In genomic region chr11:108223449-108224149, GRCh38 we compare ENCODE assay signal across 8 cellular contexts. TPM values are rescaled to one million over a fixed set of nuclear protein-coding genes. Genes with fewer than 3 reads are reported as not detected.
A peak's percentile ranks its signal among the peaks of the same experiment; 100 is the strongest.
DNase-seq lines count a peak whose midpoint lies in the region; ATAC-seq and TF ChIP-seq lines count a peak whose summit lies in the region.

No MANE protein-coding gene starts in this region.

- H3K27me3 ChIP-seq in adipocyte (replicated peaks; ENCODE audit: control insufficient read depth, insufficient read depth, low read length): no peaks in the 10 kb centered on the region
- no peaks in the 10 kb centered on the region for H3K27me3 ChIP-seq in liver (ENCODE audit: control insufficient read depth in 4 of 4, insufficient read depth in 4 of 4, low read length in 3 of 4)

- peak; percentile 19 for DNase-seq in SHP77 treated with DMSO at 0.1 percent for 48 hours (lab: John Stamatoyannopoulos, UW)
- no peak for DNase-seq in SHP77 (lab: John Stamatoyannopoulos, UW)
- peak; percentile 80 for DNase-seq in NCI-H526 treated with DMSO at 0.1 percent for 48 hours (lab: John Stamatoyannopoulos, UW)
- DNase-seq in adipocyte (ENCODE audit: low read depth): peak; percentile 43
- DNase-seq in OCI-M2 (lab: John Stamatoyannopoulos, UW; ENCODE audit: unreplicated experiment): no peak
- no peak for DNase-seq in COLO829 (ENCODE audit: low spot score)

- H3K4me1 ChIP-seq in adipocyte (ENCODE audit: control insufficient read depth, insufficient read depth, low read length) (peaks cover 35% of the 10 kb centered on the region), liver (ENCODE audit: control insufficient read depth in 4 of 4, insufficient read depth in 4 of 4, low read length in 3 of 4) (peaks cover 3 to 28% (median 14%) of the 10 kb centered on the region in 4 donors)

- H3K4me3 ChIP-seq in adipocyte (ENCODE audit: low read length) (peak overlapping the region; percentile 99), liver (ENCODE audit: low read depth in 1 of 3, low read length in 3 of 3) (peak overlapping the region; percentile 49 to 98 (median 90))

- H3K27ac ChIP-seq in liver (ENCODE audit: low read depth in 1 of 2, low read length in 2 of 2): peak overlapping the region; percentile 90 to 95

- TF ChIP-seq RAD21 in liver (IDR thresholded peaks at IDR 0.05): no peak

- ATAC-seq in HG02571 (IDR thresholded peaks at IDR 0.05; ENCODE audit: unreplicated experiment): peak; percentile 17

- no peaks in the 10 kb centered on the region for H3K9me3 ChIP-seq in adipocyte (ENCODE audit: control insufficient read depth, low read length)
- no peaks in the 10 kb centered on the region for H3K9me3 ChIP-seq in liver (ENCODE audit: control insufficient read depth in 4 of 4, low read length in 3 of 4)

- no peak for TF ChIP-seq CTCF in liver (IDR thresholded peaks at IDR 0.05; ENCODE audit: low read depth, low read length, missing input control)

- 11% methylated on average over 17 of the region's 17 CpGs for WGBS in liver

- H3K36me3 ChIP-seq in adipocyte (ENCODE audit: control insufficient read depth, insufficient read depth, low read length, severe bottlenecking): peaks cover 12% of the 10 kb centered on the region
- H3K36me3 ChIP-seq in liver (ENCODE audit: control insufficient read depth in 4 of 4, insufficient read depth in 3 of 4, low read depth in 1 of 4, low read length in 3 of 4): peaks cover 0 to 5% (median 3%) of the 10 kb centered on the region in 4 donors

- H3K9ac ChIP-seq in adipocyte (ENCODE audit: low read length) (peak overlapping the region; percentile 92), liver (ENCODE audit: low read depth in 1 of 2, low read length in 2 of 2) (peak overlapping the region; percentile 72 to 97)

TF ChIP-seq in liver, 16 proteins besides CTCF, POLR2A, EP300 and RAD21:
- TF ChIP-seq TAF1 (conservative IDR thresholded peaks at IDR 0.05) (no peak), SP1 (IDR thresholded peaks at IDR 0.05) (no peak), REST (IDR thresholded peaks at IDR 0.05) (no peak), HNF4G (IDR thresholded peaks at IDR 0.05) (no peak), FOXA1 (IDR thresholded peaks at IDR 0.05) (no peak), ZBTB33 (IDR thresholded peaks at IDR 0.05) (no peak), GABPA (IDR thresholded peaks at IDR 0.05 in 1 of 2, conservative IDR thresholded peaks at IDR 0.05 in 1 of 2) (no peak), NR2F2 (IDR thresholded peaks at IDR 0.05) (no peak), FOXA2 (IDR thresholded peaks at IDR 0.05) (no peak), YY1 (IDR thresholded peaks at IDR 0.05) (no peak), RXRA (IDR thresholded peaks at IDR 0.05) (no peak), EGR1 (IDR thresholded peaks at IDR 0.05; ENCODE audit: low read depth in 2 of 2) (no peak), HNF4A (conservative IDR thresholded peaks at IDR 0.05) (no peak), JUND (IDR thresholded peaks at IDR 0.05) (no peak)
- TF ChIP-seq, protein P1, sequence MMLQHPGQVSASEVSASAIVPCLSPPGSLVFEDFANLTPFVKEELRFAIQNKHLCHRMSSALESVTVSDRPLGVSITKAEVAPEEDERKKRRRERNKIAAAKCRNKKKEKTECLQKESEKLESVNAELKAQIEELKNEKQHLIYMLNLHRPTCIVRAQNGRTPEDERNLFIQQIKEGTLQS (IDR thresholded peaks at IDR 0.05): no peak
- TF ChIP-seq, protein P2, sequence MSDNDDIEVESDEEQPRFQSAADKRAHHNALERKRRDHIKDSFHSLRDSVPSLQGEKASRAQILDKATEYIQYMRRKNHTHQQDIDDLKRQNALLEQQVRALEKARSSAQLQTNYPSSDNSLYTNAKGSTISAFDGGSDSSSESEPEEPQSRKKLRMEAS (IDR thresholded peaks at IDR 0.05): no peak
TF ChIP-seq in liver: peak in this region for 0.

RNA-seq across cellular contexts. Expression of gene ATM, which starts 0.7 kb away (rescaled TPM):
- 10 to 100 TPM; 31.3 to 65.7 TPM for total RNA-seq in liver
- 10 to 100 TPM in 1 of 2 donors, 1 to 10 TPM in 1; 9.9 to 10.4 TPM for polyA plus RNA-seq in liver

RNA-seq across cellular contexts. Expression of gene NPAT, which starts 1.2 kb away (rescaled TPM):
- 10 to 100 TPM in 1 of 2 donors, 1 to 10 TPM in 1; 8.5 to 12.7 TPM for total RNA-seq in liver
- polyA plus RNA-seq in liver: 1 to 10 TPM; 1.6 to 3.3 TPM

Comparison
In these comparisons a context has a peak if more than half of its experiments do, and no peak if none do; other contexts are left out.
1. DNase-seq: peak in SHP77 treated with DMSO at 0.1 percent for 48 hours (single experiment), NCI-H526 treated with DMSO at 0.1 percent for 48 hours (single experiment) and adipocyte (single experiment); none in SHP77 (0 of 2), OCI-M2 (single experiment) and COLO829 (single experiment).